In genomic region chrX:52262195-52262546, GRCh38 we compare ENCODE assay signal across 8 cellular contexts.
DNase-seq lines count a peak whose midpoint lies in the region; ATAC-seq and TF ChIP-seq lines count a peak whose summit lies in the region.

No MANE protein-coding gene starts in this region.

- WGBS in smooth muscle cell (ENCODE audit: low lambda C conversion rate), result 34% methylated on average over 19 of the region's 19 CpGs

- peak overlapping the region; percentile 93 for H3K4me3 Mint-ChIP-seq in activated T-cell treated with anti-CD3 and anti-CD28 coated beads, Interleukin-2, amount 50 U/mL, for 4 hours
- peak overlapping the region; percentile 93 for H3K4me3 Mint-ChIP-seq in activated CD4-positive, alpha-beta memory T cell treated with anti-CD3 and anti-CD28 coated beads for 36 hours

- intact Hi-C loops in activated CD4-positive, alpha-beta memory T cell treated with anti-CD3 and anti-CD28 coated beads for 36 hours (cut with micrococcal nuclease), result loop anchor here (5.0 to 10.0 kb wide), 2 partner anchors 370 to 647 kb away; partner anchors contain the start of genes CENPVL3 and MAGED1

- ATAC-seq in activated T-cell treated with anti-CD3 and anti-CD28 coated beads, Interleukin-2, amount 50 U/mL, for 4 hours, result no peak
- ATAC-seq in HG03378 (IDR thresholded peaks at IDR 0.05; ENCODE audit: unreplicated experiment), result no peak
- ATAC-seq in HG02678 (IDR thresholded peaks at IDR 0.05; ENCODE audit: unreplicated experiment), result no peak

- no peaks in the 10 kb centered on the region for H3F3A ChIP-seq in smooth muscle cell (ENCODE audit: low read depth)

- H4K20me1 ChIP-seq in smooth muscle cell (ENCODE audit: low read depth), result no peaks in the 10 kb centered on the region

- no peaks in the 10 kb centered on the region for H3K4me1 ChIP-seq in right atrium auricular region
- H3K4me1 ChIP-seq in smooth muscle cell (ENCODE audit: low read depth), result no peaks in the 10 kb centered on the region

- H3K9me3 Mint-ChIP-seq in activated T-cell treated with anti-CD3 and anti-CD28 coated beads, Interleukin-2, amount 50 U/mL, for 4 hours, result no peaks in the 10 kb centered on the region
- no peaks in the 10 kb centered on the region for H3K9me3 Mint-ChIP-seq in activated CD4-positive, alpha-beta memory T cell treated with anti-CD3 and anti-CD28 coated beads for 36 hours

- H3K4me1 Mint-ChIP-seq in activated T-cell treated with anti-CD3 and anti-CD28 coated beads, Interleukin-2, amount 50 U/mL, for 4 hours (ENCODE audit: low read depth), result peaks cover 9% of the 10 kb centered on the region
- peaks cover 13% of the 10 kb centered on the region for H3K4me1 Mint-ChIP-seq in activated CD4-positive, alpha-beta memory T cell treated with anti-CD3 and anti-CD28 coated beads for 36 hours (ENCODE audit: low read depth)

- H3K4me2 ChIP-seq in smooth muscle cell, result peak overlapping the region; percentile 80

- no peaks in the 10 kb centered on the region for H3K79me2 ChIP-seq in smooth muscle cell (ENCODE audit: low read depth)

- H3K27ac ChIP-seq in right atrium auricular region (peak overlapping the region; percentile 80 to 87), smooth muscle cell (ENCODE audit: low read depth) (peak overlapping the region; percentile 71)

- peak overlapping the region; percentile 53 to 61 for H3K4me3 ChIP-seq in right atrium auricular region
- H3K4me3 ChIP-seq in smooth muscle cell, result peak overlapping the region; percentile 87

- H3K9me3 ChIP-seq in right atrium auricular region (no peaks in the 10 kb centered on the region), smooth muscle cell (replicated peaks; ENCODE audit: low read depth) (no peaks in the 10 kb centered on the region)

- no peak for DNase-seq in activated T-cell treated with anti-CD3 and anti-CD28 coated beads, Interleukin-2, amount 50 U/mL, for 4 hours
- DNase-seq in activated T-cell treated with anti-CD3 and anti-CD28 coated beads, Interleukin-2, amount 50 U/mL, for 1 hour, result no peak
- no peak for DNase-seq in activated CD4-positive, alpha-beta memory T cell treated with anti-CD3 and anti-CD28 coated beads for 36 hours
- DNase-seq in right atrium auricular region (ENCODE audit: low spot score) (no peak), smooth muscle cell (lab: John Stamatoyannopoulos, UW; ENCODE audit: unreplicated experiment) (no peak), NCI-H187 (lab: John Stamatoyannopoulos, UW) (no peak)

- no peaks in the 10 kb centered on the region for H3K27me3 ChIP-seq in right atrium auricular region
- H3K27me3 ChIP-seq in smooth muscle cell (ENCODE audit: low read depth), result no peaks in the 10 kb centered on the region

- peak overlapping the region; percentile 80 for H2AFZ ChIP-seq in smooth muscle cell (ENCODE audit: low read depth)

- POLR2A ChIA-PET in activated CD4-positive, alpha-beta memory T cell treated with anti-CD3 and anti-CD28 coated beads for 36 hours (lab: Charles Lee), result no interaction called here

- TF ChIP-seq CTCF in right atrium auricular region (IDR thresholded peaks at IDR 0.05) (no peak), smooth muscle cell (IDR thresholded peaks at IDR 0.05; ENCODE audit: borderline replicate concordance, insufficient read depth, poor library complexity, severe bottlenecking) (no peak)

- H3K27me3 Mint-ChIP-seq in activated T-cell treated with anti-CD3 and anti-CD28 coated beads, Interleukin-2, amount 50 U/mL, for 4 hours (ENCODE audit: low read depth), result peaks cover 7% of the 10 kb centered on the region
- peaks cover 5% of the 10 kb centered on the region for H3K27me3 Mint-ChIP-seq in activated CD4-positive, alpha-beta memory T cell treated with anti-CD3 and anti-CD28 coated beads for 36 hours

- no peak overlapping the region for H3K9ac ChIP-seq in smooth muscle cell (ENCODE audit: low read depth)

- H3K36me3 Mint-ChIP-seq in activated T-cell treated with anti-CD3 and anti-CD28 coated beads, Interleukin-2, amount 50 U/mL, for 4 hours (ENCODE audit: insufficient read depth), result no peaks in the 10 kb centered on the region
- no peaks in the 10 kb centered on the region for H3K36me3 Mint-ChIP-seq in activated CD4-positive, alpha-beta memory T cell treated with anti-CD3 and anti-CD28 coated beads for 36 hours

- peak overlapping the region; percentile 99 for H3K27ac Mint-ChIP-seq in activated CD4-positive, alpha-beta memory T cell treated with anti-CD3 and anti-CD28 coated beads for 36 hours

- H3K36me3 ChIP-seq in right atrium auricular region (no peaks in the 10 kb centered on the region), smooth muscle cell (ENCODE audit: low read depth) (no peaks in the 10 kb centered on the region)

- CTCF ChIA-PET in activated CD4-positive, alpha-beta memory T cell treated with anti-CD3 and anti-CD28 coated beads for 36 hours (lab: Charles Lee), result interaction anchor here (0.6 to 1.1 kb wide), 2 partner anchors 620 to 649 kb away, joined by 4 to 5 read pairs; no protein-coding TSS in a partner anchor
